ENCODE assay signal across 1 cellular context in the genomic region with DNA sequence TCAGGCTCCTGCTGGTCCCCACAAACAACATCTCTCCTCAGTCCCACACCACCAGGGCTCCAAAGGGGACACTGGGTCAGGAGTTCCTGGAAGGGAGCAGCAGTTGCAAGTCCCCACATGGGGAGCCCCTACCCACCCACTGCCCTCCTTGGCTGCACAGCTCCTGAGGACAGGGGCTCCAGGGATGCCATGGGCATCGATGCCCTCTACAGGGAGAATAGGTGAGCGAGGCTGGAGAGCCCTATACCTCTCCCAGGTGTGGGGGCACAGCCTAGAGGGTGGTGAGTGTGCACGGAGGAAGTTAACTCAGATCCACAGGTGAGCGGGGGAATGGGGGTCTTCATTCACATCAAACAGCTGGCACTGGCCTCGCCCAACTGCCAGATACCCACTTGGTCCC.
TF ChIP-seq lines count a peak whose summit lies in the region.

No MANE protein-coding gene starts in this region.

TF ChIP-seq in SK-N-SH, 30 proteins besides CTCF, POLR2A, EP300 and RAD21 (continued from another document):
- TF ChIP-seq, protein P1, sequence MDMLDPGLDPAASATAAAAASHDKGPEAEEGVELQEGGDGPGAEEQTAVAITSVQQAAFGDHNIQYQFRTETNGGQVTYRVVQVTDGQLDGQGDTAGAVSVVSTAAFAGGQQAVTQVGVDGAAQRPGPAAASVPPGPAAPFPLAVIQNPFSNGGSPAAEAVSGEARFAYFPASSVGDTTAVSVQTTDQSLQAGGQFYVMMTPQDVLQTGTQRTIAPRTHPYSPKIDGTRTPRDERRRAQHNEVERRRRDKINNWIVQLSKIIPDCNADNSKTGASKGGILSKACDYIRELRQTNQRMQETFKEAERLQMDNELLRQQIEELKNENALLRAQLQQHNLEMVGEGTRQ (IDR thresholded peaks at IDR 0.05; ENCODE audit: borderline replicate concordance, low read depth, low read length) = no peak
- TF ChIP-seq RCOR1 (IDR thresholded peaks at IDR 0.05; ENCODE audit: low read length) = no peak
- TF ChIP-seq MXI1 (IDR thresholded peaks at IDR 0.05; ENCODE audit: low read depth, low read length) = no peak
